ENCODE assay signal across 11 cellular contexts in genomic region chr9:84711936-84712335, GRCh38. TPM values are rescaled to one million over a fixed set of nuclear protein-coding genes. Genes with fewer than 3 reads are reported as not detected.
DNase-seq lines count a peak whose midpoint lies in the region; ATAC-seq and TF ChIP-seq lines count a peak whose summit lies in the region.
"Had no signal": no experiment of that assay in that cellular context is flagged by ENCODE, and none has a peak within 500 bp of the region (broad histone marks: within the 10 kb centered on the region; RNA-seq: fewer than 3 reads in every experiment).

No MANE protein-coding gene starts in this region.

- DNase-seq in Caki2 (ENCODE audit: low read depth) (peak; percentile 57), MG63 (peak; percentile 6), anterior cingulate cortex (lab: John Stamatoyannopoulos, UW) (peak in 36 of 58 donors; percentile 13 to 67 (median 40)), left colon (peak; percentile 28 to 39), left lung (no peak), uterus (no peak)
- DNase-seq in activated naive CD8-positive, alpha-beta T cell treated with anti-CD3 and anti-CD28 coated beads, Interleukin-2, amount 50 U/mL, for 24 hours: no peak
- DNase-seq: activated CD4-positive, CD25-positive, alpha-beta regulatory T cell treated with anti-CD3 and anti-CD28 coated beads, Interleukin-2, amount 50 U/mL, for 72 hours; central memory CD4-positive, alpha-beta T cell; NCI-H524 treated with DMSO at 0.1 percent for 48 hours had no signal

- H3K27ac Mint-ChIP-seq in activated naive CD8-positive, alpha-beta T cell treated with anti-CD3 and anti-CD28 coated beads, Interleukin-2, amount 50 U/mL, for 24 hours: no peak overlapping the region

- H3K4me1 ChIP-seq in left lung: no peaks in the 10 kb centered on the region
- H3K4me1 ChIP-seq in uterus: no peaks in the 10 kb centered on the region

- H3K4me1 Mint-ChIP-seq in activated naive CD8-positive, alpha-beta T cell treated with anti-CD3 and anti-CD28 coated beads, Interleukin-2, amount 50 U/mL, for 24 hours: peaks cover 9% of the 10 kb centered on the region

- intact Hi-C loops in left colon (cut with DNase I, micrococcal nuclease): no loop called here
- intact Hi-C loops in left lung (cut with DNase I): no loop called here
- intact Hi-C loops in uterus (cut with DNase I; ENCODE audit: low total_unique reads): no loop called here

- no peaks in the 10 kb centered on the region for H3K36me3 Mint-ChIP-seq in activated naive CD8-positive, alpha-beta T cell treated with anti-CD3 and anti-CD28 coated beads, Interleukin-2, amount 50 U/mL, for 24 hours (ENCODE audit: low read depth)

- H3K4me3 Mint-ChIP-seq in activated naive CD8-positive, alpha-beta T cell treated with anti-CD3 and anti-CD28 coated beads, Interleukin-2, amount 50 U/mL, for 24 hours: no peak overlapping the region

- TF ChIP-seq CTCF in left lung (IDR thresholded peaks at IDR 0.05) (no peak), uterus (IDR thresholded peaks at IDR 0.05) (no peak)

- TF ChIP-seq POLR2A in uterus (IDR thresholded peaks at IDR 0.05): no peak

- H3K27ac ChIP-seq in left lung (no peak overlapping the region), uterus (no peak overlapping the region)

- peaks cover 9% of the 10 kb centered on the region for H3K27me3 Mint-ChIP-seq in activated naive CD8-positive, alpha-beta T cell treated with anti-CD3 and anti-CD28 coated beads, Interleukin-2, amount 50 U/mL, for 24 hours

- H3K27me3 ChIP-seq in MG63: no peaks in the 10 kb centered on the region
- H3K27me3 ChIP-seq in left lung: no peaks in the 10 kb centered on the region
- H3K27me3 ChIP-seq in uterus: no peaks in the 10 kb centered on the region

- H3K9me3 ChIP-seq in MG63: no peaks in the 10 kb centered on the region
- H3K9me3 ChIP-seq in left lung: no peaks in the 10 kb centered on the region
- H3K9me3 ChIP-seq in uterus: no peaks in the 10 kb centered on the region

- H3K4me3 ChIP-seq in MG63: no peak overlapping the region
- no peak overlapping the region for H3K4me3 ChIP-seq in left lung
- no peak overlapping the region for H3K4me3 ChIP-seq in uterus

- in situ Hi-C loops in Caki2 (cut with HindIII; ENCODE audit: low pct_unique_long_range_greater_than_20kb, low sequenced_read_pairs): no loop called here

- ATAC-seq in left colon (peak; percentile 30), HG03354 (IDR thresholded peaks at IDR 0.05; ENCODE audit: poor library complexity, severe bottlenecking, unreplicated experiment) (no peak), left lung (no peak)
- no peak for ATAC-seq in activated naive CD8-positive, alpha-beta T cell treated with anti-CD3 and anti-CD28 coated beads, Interleukin-2, amount 50 U/mL, for 24 hours

- H3K9me3 Mint-ChIP-seq in activated naive CD8-positive, alpha-beta T cell treated with anti-CD3 and anti-CD28 coated beads, Interleukin-2, amount 50 U/mL, for 24 hours: no peaks in the 10 kb centered on the region

- H3K36me3 ChIP-seq in MG63 (no peaks in the 10 kb centered on the region), left lung (no peaks in the 10 kb centered on the region), uterus (no peaks in the 10 kb centered on the region)

RNA-seq across cellular contexts. Expression of gene NTRK2, which starts 42.4 kb away (rescaled TPM):
- 0.54 TPM in 1 of 2 replicates, not detected in the other for total RNA-seq in Caki2 (2014; rRNA removed; shearing (Covaris generic); ENCODE audit: low replicate concordance)
- not detected in 2 replicates for total RNA-seq in MG63 (2014; rRNA removed; shearing (Covaris generic); ENCODE audit: low replicate concordance)
- total RNA-seq in left colon (1 to 10 TPM; 2.5 to 5.7 TPM), left lung (1 to 10 TPM in 1 of 2 donors, under 1 TPM in 1; 0.29 to 3.8 TPM), uterus (10 to 100 TPM in 3 of 4 donors, 1 to 10 TPM in 1; 6.5 to 23.2 (median 12.5) TPM)

Comparison
In these comparisons a context has a peak if more than half of its experiments do, and no peak if none do; other contexts are left out.
1. DNase-seq: peak in Caki2 (single experiment), MG63 (single experiment), anterior cingulate cortex (36 of 58) and left colon (2 of 2); none in activated naive CD8-positive, alpha-beta T cell treated with anti-CD3 and anti-CD28 coated beads, Interleukin-2, amount 50 U/mL, for 24 hours (single experiment), left lung (0 of 2) and uterus (0 of 2).